In genomic region chr17:82458130-82458884, GRCh38 we compare ENCODE assay signal across 1 cellular context.
TF ChIP-seq lines count a peak whose summit lies in the region.

Gene NARF (plus strand): TSS chr17:82458741. CDS start chr17:82458804, 63 bp downstream.

TF ChIP-seq in HepG2, 621 proteins besides CTCF, POLR2A, EP300 and RAD21 (continued from another document and continues in another):
- TF ChIP-seq, protein P1, sequence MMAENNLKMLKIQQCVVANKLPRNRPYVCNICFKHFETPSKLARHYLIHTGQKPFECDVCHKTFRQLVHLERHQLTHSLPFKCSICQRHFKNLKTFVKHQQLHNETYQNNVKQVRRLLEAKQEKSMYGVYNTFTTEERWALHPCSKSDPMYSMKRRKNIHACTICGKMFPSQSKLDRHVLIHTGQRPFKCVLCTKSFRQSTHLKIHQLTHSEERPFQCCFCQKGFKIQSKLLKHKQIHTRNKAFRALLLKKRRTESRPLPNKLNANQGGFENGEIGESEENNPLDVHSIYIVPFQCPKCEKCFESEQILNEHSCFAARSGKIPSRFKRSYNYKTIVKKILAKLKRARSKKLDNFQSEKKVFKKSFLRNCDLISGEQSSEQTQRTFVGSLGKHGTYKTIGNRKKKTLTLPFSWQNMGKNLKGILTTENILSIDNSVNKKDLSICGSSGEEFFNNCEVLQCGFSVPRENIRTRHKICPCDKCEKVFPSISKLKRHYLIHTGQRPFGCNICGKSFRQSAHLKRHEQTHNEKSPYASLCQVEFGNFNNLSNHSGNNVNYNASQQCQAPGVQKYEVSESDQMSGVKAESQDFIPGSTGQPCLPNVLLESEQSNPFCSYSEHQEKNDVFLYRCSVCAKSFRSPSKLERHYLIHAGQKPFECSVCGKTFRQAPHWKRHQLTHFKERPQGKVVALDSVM (CRISPR knock-in tag; IDR thresholded peaks at IDR 0.05): peak; percentile 75; the same call in 1 of the 2 replicates
- TF ChIP-seq HNRNPUL1 (IDR thresholded peaks at IDR 0.05; ENCODE audit: low read depth, low read length): peak; percentile 65; the same call in 1 of the 2 replicates
- peak; percentile 65; the same call in 1 of the 2 replicates for TF ChIP-seq ZNF101 (CRISPR knock-in tag; IDR thresholded peaks at IDR 0.05; ENCODE audit: borderline replicate concordance, low read depth)
- no peak; the same call in 1 of the 2 replicates for TF ChIP-seq ELF3 (CRISPR knock-in tag; IDR thresholded peaks at IDR 0.05)
- TF ChIP-seq NFATC3 (CRISPR knock-in tag; IDR thresholded peaks at IDR 0.05): no peak
- TF ChIP-seq KAT7 (CRISPR knock-in tag; IDR thresholded peaks at IDR 0.05; ENCODE audit: borderline replicate concordance): no peak; the same call in 1 of the 2 replicates
- TF ChIP-seq PAWR (CRISPR knock-in tag; IDR thresholded peaks at IDR 0.05; ENCODE audit: borderline replicate concordance): peak; percentile 96; the same call in 1 of the 2 replicates
- no peak for TF ChIP-seq ZFP36L2 (CRISPR knock-in tag; IDR thresholded peaks at IDR 0.05)
- no peak for TF ChIP-seq HNRNPH1 (optimal IDR thresholded peaks at IDR 0.05; ENCODE audit: low read depth, low read length)
- peak; percentile 83; the same call in 1 of the 2 replicates for TF ChIP-seq ZNF589 (CRISPR knock-in tag; conservative IDR thresholded peaks at IDR 0.05)
- TF ChIP-seq ZSCAN31 (CRISPR knock-in tag; IDR thresholded peaks at IDR 0.05; ENCODE audit: low read depth): peak; percentile 93
- peak; percentile 90 for TF ChIP-seq ZNF710 (CRISPR knock-in tag; IDR thresholded peaks at IDR 0.05; ENCODE audit: borderline replicate concordance)
- TF ChIP-seq MLLT10 (CRISPR knock-in tag; IDR thresholded peaks at IDR 0.05): no peak
- TF ChIP-seq ZNF558 (CRISPR knock-in tag; IDR thresholded peaks at IDR 0.05; ENCODE audit: borderline replicate concordance): peak; percentile 48; the same call in 1 of the 2 replicates
- TF ChIP-seq GZF1 (CRISPR knock-in tag; IDR thresholded peaks at IDR 0.05): no peak
- TF ChIP-seq SOX5 (CRISPR knock-in tag; IDR thresholded peaks at IDR 0.05; ENCODE audit: borderline replicate concordance): 0 out of 2 replicates have a peak, but pooled peaks have one; percentile 59
- peak; percentile 65; the same call in 1 of the 2 replicates for TF ChIP-seq ZNF12 (CRISPR knock-in tag; IDR thresholded peaks at IDR 0.05)
- TF ChIP-seq POLR2AphosphoS5 (IDR thresholded peaks at IDR 0.05; ENCODE audit: low read depth, low read length): peak; percentile 87
- no peak for TF ChIP-seq ZNF17 (CRISPR knock-in tag; IDR thresholded peaks at IDR 0.05)
- TF ChIP-seq ZNF30 (CRISPR knock-in tag; IDR thresholded peaks at IDR 0.05): no peak
- TF ChIP-seq HDAC1 (CRISPR knock-in tag; IDR thresholded peaks at IDR 0.05): peak; percentile 92
- no peak for TF ChIP-seq DPF2 (CRISPR knock-in tag; IDR thresholded peaks at IDR 0.05; ENCODE audit: borderline replicate concordance, low read depth)
- TF ChIP-seq ZMYM4 (CRISPR knock-in tag; IDR thresholded peaks at IDR 0.05): peak; percentile 94
- TF ChIP-seq ZNF780A (CRISPR knock-in tag; IDR thresholded peaks at IDR 0.05): no peak
- peak; percentile 6; the same call in 1 of the 2 replicates for TF ChIP-seq FOXA3 (CRISPR knock-in tag; IDR thresholded peaks at IDR 0.05)
- TF ChIP-seq ZHX2 (IDR thresholded peaks at IDR 0.05; ENCODE audit: low read depth): peak; percentile 78
- TF ChIP-seq ZHX2 (CRISPR knock-in tag; IDR thresholded peaks at IDR 0.05; ENCODE audit: borderline replicate concordance): 0 out of 2 replicates have a peak, but pooled peaks have one; percentile 29
- TF ChIP-seq SCMH1 (CRISPR knock-in tag; IDR thresholded peaks at IDR 0.05; ENCODE audit: borderline replicate concordance): no peak
- TF ChIP-seq MXD3 (CRISPR knock-in tag; IDR thresholded peaks at IDR 0.05): peak; percentile 97
- peak; percentile 98 for TF ChIP-seq ZNF639 (CRISPR knock-in tag; conservative IDR thresholded peaks at IDR 0.05)
- TF ChIP-seq ZNF446 (CRISPR knock-in tag; IDR thresholded peaks at IDR 0.05): peak; percentile 77; the same call in 1 of the 2 replicates
- TF ChIP-seq, protein P2, sequence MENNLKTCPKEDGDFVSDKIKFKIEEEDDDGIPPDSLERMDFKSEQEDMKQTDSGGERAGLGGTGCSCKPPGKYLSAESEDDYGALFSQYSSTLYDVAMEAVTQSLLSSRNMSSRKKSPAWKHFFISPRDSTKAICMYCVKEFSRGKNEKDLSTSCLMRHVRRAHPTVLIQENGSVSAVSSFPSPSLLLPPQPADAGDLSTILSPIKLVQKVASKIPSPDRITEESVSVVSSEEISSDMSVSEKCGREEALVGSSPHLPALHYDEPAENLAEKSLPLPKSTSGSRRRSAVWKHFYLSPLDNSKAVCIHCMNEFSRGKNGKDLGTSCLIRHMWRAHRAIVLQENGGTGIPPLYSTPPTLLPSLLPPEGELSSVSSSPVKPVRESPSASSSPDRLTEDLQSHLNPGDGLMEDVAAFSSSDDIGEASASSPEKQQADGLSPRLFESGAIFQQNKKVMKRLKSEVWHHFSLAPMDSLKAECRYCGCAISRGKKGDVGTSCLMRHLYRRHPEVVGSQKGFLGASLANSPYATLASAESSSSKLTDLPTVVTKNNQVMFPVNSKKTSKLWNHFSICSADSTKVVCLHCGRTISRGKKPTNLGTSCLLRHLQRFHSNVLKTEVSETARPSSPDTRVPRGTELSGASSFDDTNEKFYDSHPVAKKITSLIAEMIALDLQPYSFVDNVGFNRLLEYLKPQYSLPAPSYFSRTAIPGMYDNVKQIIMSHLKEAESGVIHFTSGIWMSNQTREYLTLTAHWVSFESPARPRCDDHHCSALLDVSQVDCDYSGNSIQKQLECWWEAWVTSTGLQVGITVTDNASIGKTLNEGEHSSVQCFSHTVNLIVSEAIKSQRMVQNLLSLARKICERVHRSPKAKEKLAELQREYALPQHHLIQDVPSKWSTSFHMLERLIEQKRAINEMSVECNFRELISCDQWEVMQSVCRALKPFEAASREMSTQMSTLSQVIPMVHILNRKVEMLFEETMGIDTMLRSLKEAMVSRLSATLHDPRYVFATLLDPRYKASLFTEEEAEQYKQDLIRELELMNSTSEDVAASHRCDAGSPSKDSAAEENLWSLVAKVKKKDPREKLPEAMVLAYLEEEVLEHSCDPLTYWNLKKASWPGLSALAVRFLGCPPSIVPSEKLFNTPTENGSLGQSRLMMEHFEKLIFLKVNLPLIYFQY (CRISPR knock-in tag; IDR thresholded peaks at IDR 0.05; ENCODE audit: borderline replicate concordance): peak; percentile 73; the same call in 1 of the 2 replicates
- TF ChIP-seq, protein P3, sequence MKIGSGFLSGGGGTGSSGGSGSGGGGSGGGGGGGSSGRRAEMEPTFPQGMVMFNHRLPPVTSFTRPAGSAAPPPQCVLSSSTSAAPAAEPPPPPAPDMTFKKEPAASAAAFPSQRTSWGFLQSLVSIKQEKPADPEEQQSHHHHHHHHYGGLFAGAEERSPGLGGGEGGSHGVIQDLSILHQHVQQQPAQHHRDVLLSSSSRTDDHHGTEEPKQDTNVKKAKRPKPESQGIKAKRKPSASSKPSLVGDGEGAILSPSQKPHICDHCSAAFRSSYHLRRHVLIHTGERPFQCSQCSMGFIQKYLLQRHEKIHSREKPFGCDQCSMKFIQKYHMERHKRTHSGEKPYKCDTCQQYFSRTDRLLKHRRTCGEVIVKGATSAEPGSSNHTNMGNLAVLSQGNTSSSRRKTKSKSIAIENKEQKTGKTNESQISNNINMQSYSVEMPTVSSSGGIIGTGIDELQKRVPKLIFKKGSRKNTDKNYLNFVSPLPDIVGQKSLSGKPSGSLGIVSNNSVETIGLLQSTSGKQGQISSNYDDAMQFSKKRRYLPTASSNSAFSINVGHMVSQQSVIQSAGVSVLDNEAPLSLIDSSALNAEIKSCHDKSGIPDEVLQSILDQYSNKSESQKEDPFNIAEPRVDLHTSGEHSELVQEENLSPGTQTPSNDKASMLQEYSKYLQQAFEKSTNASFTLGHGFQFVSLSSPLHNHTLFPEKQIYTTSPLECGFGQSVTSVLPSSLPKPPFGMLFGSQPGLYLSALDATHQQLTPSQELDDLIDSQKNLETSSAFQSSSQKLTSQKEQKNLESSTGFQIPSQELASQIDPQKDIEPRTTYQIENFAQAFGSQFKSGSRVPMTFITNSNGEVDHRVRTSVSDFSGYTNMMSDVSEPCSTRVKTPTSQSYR (CRISPR knock-in tag; IDR thresholded peaks at IDR 0.05; ENCODE audit: borderline replicate concordance): peak; percentile 31; the same call in 1 of the 2 replicates
- no peak for TF ChIP-seq ZNF816 (CRISPR knock-in tag; IDR thresholded peaks at IDR 0.05; ENCODE audit: borderline replicate concordance)
- no peak; a peak in 1 of 4 replicates for TF ChIP-seq NR2F1 (CRISPR knock-in tag; IDR thresholded peaks at IDR 0.05)
- TF ChIP-seq ZNF160 (CRISPR knock-in tag; IDR thresholded peaks at IDR 0.05): no peak
- TF ChIP-seq IRF9 (CRISPR knock-in tag; IDR thresholded peaks at IDR 0.05; ENCODE audit: borderline replicate concordance): peak; percentile 88; the same call in 1 of the 2 replicates
- peak; percentile 28; the same call in 1 of the 2 replicates for TF ChIP-seq ZSCAN5A (CRISPR knock-in tag; IDR thresholded peaks at IDR 0.05; ENCODE audit: borderline replicate concordance)
